2 cellular contexts compared by ENCODE assay signal in genomic region chr20:63932606-63933160, GRCh38.
TF ChIP-seq lines count a peak whose summit lies in the region.

No MANE protein-coding gene starts in this region.

TF ChIP-seq in IMR-90, 13 proteins besides CTCF, POLR2A, EP300 and RAD21:
- TF ChIP-seq MXI1 (IDR thresholded peaks at IDR 0.05; ENCODE audit: borderline replicate concordance, low read depth, low read length) = no peak
- TF ChIP-seq RCOR1 (IDR thresholded peaks at IDR 0.05; ENCODE audit: insufficient replicate concordance, low read length) = no peak

TF ChIP-seq in H1, 55 proteins besides CTCF, POLR2A, EP300 and RAD21:
- no peak for TF ChIP-seq HDAC6 (IDR thresholded peaks at IDR 0.05; ENCODE audit: low read depth, low read length)
- 0 out of 2 replicates have a peak, but pooled peaks have one; percentile 47 for TF ChIP-seq FOSL1 (IDR thresholded peaks at IDR 0.05; ENCODE audit: insufficient read depth, low read depth, low read length)
- no peak for TF ChIP-seq SP2 (IDR thresholded peaks at IDR 0.05; ENCODE audit: low read length)
- TF ChIP-seq YY1 (IDR thresholded peaks at IDR 0.05; ENCODE audit: low read depth, low read length) = no peak
- TF ChIP-seq BRCA1 (IDR thresholded peaks at IDR 0.05; ENCODE audit: low read depth, low read length) = no peak
- no peak for TF ChIP-seq KDM4A (IDR thresholded peaks at IDR 0.05; ENCODE audit: low read depth, low read length, severe bottlenecking)
- no peak for TF ChIP-seq JUN (IDR thresholded peaks at IDR 0.05; ENCODE audit: low read depth, low read length)
- no peak for TF ChIP-seq TCF12 (IDR thresholded peaks at IDR 0.05; ENCODE audit: low read depth, low read length)
- no peak for TF ChIP-seq CHD7 (IDR thresholded peaks at IDR 0.05; ENCODE audit: insufficient replicate concordance, low read length)
- peak; percentile 91 for TF ChIP-seq EGR1 (IDR thresholded peaks at IDR 0.05; ENCODE audit: borderline replicate concordance, low read depth, low read length)
- TF ChIP-seq EZH2 (IDR thresholded peaks at IDR 0.05; ENCODE audit: low read depth, low read length, severe bottlenecking) = no peak
- no peak for TF ChIP-seq SP4 (IDR thresholded peaks at IDR 0.05; ENCODE audit: low read length)
- TF ChIP-seq JUND (IDR thresholded peaks at IDR 0.05; ENCODE audit: low read length) = no peak
